Comparison of ENCODE assay signal across 8 cellular contexts in genomic region chr1:23216771-23217420, GRCh38. TPM values are rescaled to one million over a fixed set of nuclear protein-coding genes. Genes with fewer than 3 reads are reported as not detected.
DNase-seq lines count a peak whose midpoint lies in the region; ATAC-seq, FAIRE-seq and TF ChIP-seq lines count a peak whose summit lies in the region.

No MANE protein-coding gene starts in this region.

- H3K36me3 ChIP-seq in ES-I3 (ENCODE audit: insufficient read depth, low read length) = no peaks in the 10 kb centered on the region

- H3K4me1 Mint-ChIP-seq in stimulated activated naive B cell treated with anti-CD40 and anti-IgM and Interleukin-4, amounts not matched to agents 10 μg/mL and 1 μg/mL and 100 μg/mL, for 72 hours = no peaks in the 10 kb centered on the region

- peak; percentile 42 for DNase-seq in NCI-H69 (lab: John Stamatoyannopoulos, UW)
- no peak for DNase-seq in astrocyte of the cerebellum (ENCODE audit: low read depth)
- no peak for DNase-seq in left lobe of liver (ENCODE audit: low spot score)
- DNase-seq in stimulated activated naive B cell treated with anti-CD40 and anti-IgM and Interleukin-4, amounts not matched to agents 10 μg/mL and 1 μg/mL and 100 μg/mL, for 72 hours = peak; percentile 10
- DNase-seq in glomerular visceral epithelial cell (ENCODE audit: extremely low spot score) = no peak
- DNase-seq in GM19239 (ENCODE audit: insufficient read length, low spot score) = no peak

- H3K9me3 ChIP-seq in ES-I3 (ENCODE audit: control insufficient read depth, insufficient read depth, low read length) = no peaks in the 10 kb centered on the region

- no peaks in the 10 kb centered on the region for H3K9me3 Mint-ChIP-seq in stimulated activated naive B cell treated with anti-CD40 and anti-IgM and Interleukin-4, amounts not matched to agents 10 μg/mL and 1 μg/mL and 100 μg/mL, for 72 hours

- H3K4me3 Mint-ChIP-seq in stimulated activated naive B cell treated with anti-CD40 and anti-IgM and Interleukin-4, amounts not matched to agents 10 μg/mL and 1 μg/mL and 100 μg/mL, for 72 hours = peak overlapping the region in 1 of 2 donors; percentile 61

- peaks cover 13% of the 10 kb centered on the region for H3K4me1 ChIP-seq in ES-I3 (ENCODE audit: insufficient read depth, low read length)

- peak overlapping the region; percentile 37 for H3K4me3 ChIP-seq in astrocyte of the cerebellum (ENCODE audit: low read depth, low read length)

- no peak for FAIRE-seq in GM19239 (lab: Jason Lieb, UNC)

- peak; percentile 54 for TF ChIP-seq CTCF in astrocyte of the cerebellum (IDR thresholded peaks at IDR 0.05; ENCODE audit: low read depth, low read length, missing control alignments)

- in situ Hi-C loops in astrocyte of the cerebellum (cut with HindIII; ENCODE audit: low sequenced_read_pairs) = no loop called here

- peak overlapping the region; percentile 70 for H3K9ac ChIP-seq in ES-I3 (ENCODE audit: low read depth, low read length)

- ATAC-seq in left lobe of liver = peak; percentile 71
- peak; percentile 57 to 73 for ATAC-seq in stimulated activated naive B cell treated with anti-CD40 and anti-IgM and Interleukin-4, amounts not matched to agents 10 μg/mL and 1 μg/mL and 100 μg/mL, for 72 hours (replicated peaks)
- no peak for ATAC-seq in GM18873 (IDR thresholded peaks at IDR 0.05; ENCODE audit: low FRiP score, unreplicated experiment)

- peaks cover 69 to 82% of the 10 kb centered on the region in 2 donors for H3K27me3 Mint-ChIP-seq in stimulated activated naive B cell treated with anti-CD40 and anti-IgM and Interleukin-4, amounts not matched to agents 10 μg/mL and 1 μg/mL and 100 μg/mL, for 72 hours

- no peak overlapping the region for H3K27ac Mint-ChIP-seq in stimulated activated naive B cell treated with anti-CD40 and anti-IgM and Interleukin-4, amounts not matched to agents 10 μg/mL and 1 μg/mL and 100 μg/mL, for 72 hours

- H3K36me3 Mint-ChIP-seq in stimulated activated naive B cell treated with anti-CD40 and anti-IgM and Interleukin-4, amounts not matched to agents 10 μg/mL and 1 μg/mL and 100 μg/mL, for 72 hours = no peaks in the 10 kb centered on the region

RNA-seq across cellular contexts. Expression of gene HTR1D, which starts 0.4 kb away (rescaled TPM):
- total RNA-seq in left lobe of liver = not detected

RNA-seq across cellular contexts. Expression of gene LUZP1, which starts 48.2 kb away (rescaled TPM):
- total RNA-seq in left lobe of liver = 5.6 TPM

Comparison
In these comparisons a context has a peak if more than half of its experiments do, and no peak if none do; other contexts are left out.
1. DNase-seq: peak in NCI-H69 (single experiment) and stimulated activated naive B cell treated with anti-CD40 and anti-IgM and Interleukin-4, amounts not matched to agents 10 μg/mL and 1 μg/mL and 100 μg/mL, for 72 hours (single experiment); none in astrocyte of the cerebellum (single experiment), left lobe of liver (single experiment), glomerular visceral epithelial cell (single experiment) and GM19239 (single experiment).